8 cellular contexts compared by ENCODE assay signal in genomic region chr19:35249146-35249847, GRCh38. TPM values are rescaled to one million over a fixed set of nuclear protein-coding genes. Genes with fewer than 3 reads are reported as not detected.
A peak's percentile ranks its signal among the peaks of the same experiment; 100 is the strongest.
DNase-seq lines count a peak whose midpoint lies in the region; ATAC-seq, FAIRE-seq and TF ChIP-seq lines count a peak whose summit lies in the region.

No MANE protein-coding gene starts in this region.

- peak overlapping the region; percentile 100 for H3K27ac Mint-ChIP-seq in nephron progenitor cell

- peaks cover 33% of the 10 kb centered on the region for H3K36me3 Mint-ChIP-seq in nephron progenitor cell (ENCODE audit: low read depth)

- DNase-seq in GM12864 (ENCODE audit: low read depth) = no peak
- no peak for DNase-seq in dorsolateral prefrontal cortex
- DNase-seq in nephron progenitor cell = no peak
- no peak for DNase-seq in inferior parietal cortex (ENCODE audit: extremely low spot score)
- DNase-seq in D721Med (ENCODE audit: insufficient read length, low spot score) = no peak
- DNase-seq in KBM-7 = no peak

- peaks cover 30% of the 10 kb centered on the region for H3K4me1 Mint-ChIP-seq in nephron progenitor cell

- H3K27me3 Mint-ChIP-seq in nephron progenitor cell (ENCODE audit: low read depth, poor library complexity) = peaks cover 38% of the 10 kb centered on the region

- H3K4me3 Mint-ChIP-seq in nephron progenitor cell = peak overlapping the region; percentile 95

- ATAC-seq in HG03457 (IDR thresholded peaks at IDR 0.05; ENCODE audit: unreplicated experiment) (peak; percentile 2), HG02678 (IDR thresholded peaks at IDR 0.05; ENCODE audit: unreplicated experiment) (no peak)

- H3K4me3 ChIP-seq in GM12864 (ENCODE audit: low read depth, low read length) (peak overlapping the region; percentile 79), dorsolateral prefrontal cortex (peak overlapping the region in 57 of 59 donors; percentile 17 to 64 (median 45))

- peaks cover 0 to 59% (median 39%) of the 10 kb centered on the region in 45 donors for H3K27me3 ChIP-seq in dorsolateral prefrontal cortex

- intact Hi-C loops in dorsolateral prefrontal cortex (cut with DNase I) = loop anchor here in 1 of 2 donors (5.0 kb wide), 1 partner anchor 77 kb away; no protein-coding TSS in a partner anchor

- TF ChIP-seq CTCF in GM12864 (IDR thresholded peaks at IDR 0.05; ENCODE audit: low read depth, low read length, missing control alignments) = no peak
- no peak for TF ChIP-seq CTCF in dorsolateral prefrontal cortex (IDR thresholded peaks at IDR 0.05 in 54 of 56, conservative IDR thresholded peaks at IDR 0.05 in 2 of 56; ENCODE audit: low read depth in 1 of 56, partially characterized antibody in 56 of 56)
- no peak for TF ChIP-seq CTCF in nephron progenitor cell (IDR thresholded peaks at IDR 0.05)
- TF ChIP-seq CTCF in D721Med (IDR thresholded peaks at IDR 0.05; ENCODE audit: insufficient read depth, missing control alignments) = no peak

- in situ Hi-C loops in KBM-7 (cut with MboI; ENCODE audit: low pct_unique_long_range_greater_than_20kb, low sequenced_read_pairs) = no loop called here

- H3K9me3 Mint-ChIP-seq in nephron progenitor cell = peaks cover 17% of the 10 kb centered on the region

- FAIRE-seq in D721Med (lab: Jason Lieb, UNC) = no peak

- peak overlapping the region in 16 of 59 donors; percentile 7 to 78 (median 44) for H3K27ac ChIP-seq in dorsolateral prefrontal cortex

RNA-seq across cellular contexts. Expression of gene LSR, which starts 0.5 kb away (rescaled TPM):
- 10 to 100 TPM in 26 of 120 experiments, 1 to 10 TPM in 94; 3.1 to 18.0 (median 7.6) TPM for total RNA-seq in dorsolateral prefrontal cortex

RNA-seq across cellular contexts. Expression of gene USF2, which starts 19.5 kb away (rescaled TPM):
- total RNA-seq in dorsolateral prefrontal cortex = 100 to 1,000 TPM; 141 to 299 (median 188) TPM

RNA-seq across cellular contexts. Expression of gene FAM187B, which starts 20.8 kb away (rescaled TPM):
- under 1 TPM in 3 of 120 experiments, not detected in 117; 0.53 to 0.62 (median 0.59) TPM for total RNA-seq in dorsolateral prefrontal cortex

RNA-seq across cellular contexts. Expression of gene HAMP, which starts 33.0 kb away (rescaled TPM):
- 10 to 100 TPM in 42 of 120 experiments, 1 to 10 TPM in 68, under 1 TPM in 3, not detected in 7; 0.82 to 44.5 (median 6.7) TPM for total RNA-seq in dorsolateral prefrontal cortex

RNA-seq across cellular contexts. Expression of gene MAG, which starts 42.7 kb away (rescaled TPM):
- total RNA-seq in dorsolateral prefrontal cortex = 1,000 to 10,000 TPM in 1 of 120 experiments, 100 to 1,000 TPM in 101, 10 to 100 TPM in 18; 27.9 to 1,472 (median 249) TPM
